ENCODE assay signal across 22 cellular contexts in the genomic region with DNA sequence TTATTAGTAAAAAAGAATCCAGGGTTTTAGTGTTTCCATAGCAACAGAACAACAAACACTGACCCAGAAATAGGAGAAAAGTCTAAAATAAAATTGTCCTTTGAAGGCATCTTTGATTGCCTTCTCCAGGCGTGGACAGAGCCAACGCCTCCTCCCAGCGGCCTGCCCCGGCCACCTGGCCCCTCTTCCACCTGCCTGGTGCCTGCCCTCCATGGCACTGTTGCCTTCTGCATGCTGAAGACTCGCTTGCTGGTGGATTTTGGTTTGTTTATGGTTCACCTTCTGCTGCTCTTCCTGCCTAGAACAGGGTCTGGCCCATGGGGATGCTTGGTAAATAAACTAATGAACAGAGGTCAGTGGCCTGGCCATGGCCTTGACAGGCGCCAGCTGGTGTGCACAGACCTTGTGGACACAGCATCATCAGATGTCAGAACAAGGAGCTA.
"Had no signal": no experiment of that assay in that cellular context is flagged by ENCODE, and none has a peak within 500 bp of the region (broad histone marks: within the 10 kb centered on the region; RNA-seq: fewer than 3 reads in every experiment).

No MANE protein-coding gene starts in this region.

- H3K9me3 ChIP-seq: suprapubic skin, transverse colon had no signal

- H3K27me3 ChIP-seq: suprapubic skin, transverse colon had no signal

- H3K4me3 ChIP-seq: esophagus muscularis mucosa, lung, skin epidermis, suprapubic skin, transverse colon had no signal

- ATAC-seq: activated CD8-positive, alpha-beta T cell treated with anti-CD3 and anti-CD28 coated beads for 36 hours; activated naive CD8-positive, alpha-beta T cell treated with anti-CD3 and anti-CD28 coated beads, Interleukin-2, amount 50 U/mL, for 24 hours; stimulated activated naive CD8-positive, alpha-beta T cell treated with anti-CD3 and anti-CD28 coated beads, Interleukin-15, amount 100 ng/mL, for 72 hours had no signal

- H3K36me3 ChIP-seq: esophagus muscularis mucosa, suprapubic skin, transverse colon had no signal

- H3K27ac ChIP-seq: skin epidermis, suprapubic skin, transverse colon had no signal

- DNase-seq: activated CD4-positive, alpha-beta T cell treated with anti-CD3 and anti-CD28 coated beads, Interleukin-2, amount 10 ng/mL, durations not matched to agents 24 days and 14 days; activated CD8-positive, alpha-beta T cell treated with anti-CD3 and anti-CD28 coated beads for 36 hours; activated naive CD4-positive, alpha-beta T cell treated with anti-CD3 and anti-CD28 coated beads, Interleukin-2, amount 10 ng/mL, durations not matched to agents 7 days and 5 days; activated naive CD8-positive, alpha-beta T cell treated with anti-CD3 and anti-CD28 coated beads, Interleukin-2, amount 50 U/mL, for 24 hours; activated T-cell treated with anti-CD3 and anti-CD28 coated beads, Interleukin-2, amount 50 U/mL, for 24 hours; anterior cingulate cortex; cerebellar nuclear complex; effector CD8-positive, alpha-beta T cell; glutamatergic neuron; nephron progenitor cell; nucleus accumbens; posterior cingulate gyrus; retina; SIG-M5; stimulated activated naive CD8-positive, alpha-beta T cell treated with anti-CD3 and anti-CD28 coated beads, Interleukin-15, amount 100 ng/mL, for 72 hours; T-helper 1 cell; T1000; transverse colon had no signal
